In genomic region chr2:224613543-224614317, GRCh38 we compare ENCODE assay signal across 24 cellular contexts.
"Had no signal": no experiment of that assay in that cellular context is flagged by ENCODE, and none has a peak within 500 bp of the region (broad histone marks: within the 10 kb centered on the region; RNA-seq: fewer than 3 reads in every experiment).

No MANE protein-coding gene starts in this region.

- H3K36me3 ChIP-seq: adrenal gland, Peyer's patch, SJSA1 had no signal

- H3K4me1 ChIP-seq: adrenal gland, Peyer's patch, SJSA1 had no signal

- DNase-seq: activated CD4-positive, alpha-beta T cell treated with anti-CD3 and anti-CD28 coated beads for 36 hours; activated CD8-positive, alpha-beta memory T cell treated with anti-CD3 and anti-CD28 coated beads, Interleukin-2, amount 50 U/mL, for 48 hours; activated CD8-positive, alpha-beta T cell treated with anti-CD3 and anti-CD28 coated beads for 36 hours; activated naive CD4-positive, alpha-beta T cell treated with anti-CD3 and anti-CD28 coated beads, Interleukin-2, amount 50 U/mL, for 16 hours; activated naive CD8-positive, alpha-beta T cell treated with anti-CD3 and anti-CD28 coated beads, Interleukin-2, amount 10 ng/mL, durations not matched to agents 7 days and 5 days; activated T-cell treated with anti-CD3 and anti-CD28 coated beads, Interleukin-2, amount 50 U/mL, for 1 hour; adrenal gland; anterior cingulate cortex; cerebellar nuclear complex; KBM-7; NCI-H1092; NCI-H2171; NCI-H2227 treated with DMSO at 0.1 percent for 48 hours; NCI-H446 treated with DMSO at 0.1 percent for 48 hours; NCI-H524 treated with DMSO at 0.1 percent for 48 hours; NK-92 treated with Interleukin-12 subunit alpha and Interleukin-12 subunit beta, amount 100 ng/mL, for 24 hours; Peyer's patch; Right ventricle myocardium superior; T-cell; T-helper 2 cell; T1000 had no signal

- H3K4me3 ChIP-seq: adrenal gland, Peyer's patch, SJSA1 had no signal

- H3K9me3 ChIP-seq: adrenal gland, Peyer's patch, SJSA1 had no signal

- H3K27me3 ChIP-seq: adrenal gland, Peyer's patch, SJSA1 had no signal

- ATAC-seq: activated CD4-positive, alpha-beta T cell treated with anti-CD3 and anti-CD28 coated beads for 36 hours; activated CD8-positive, alpha-beta T cell treated with anti-CD3 and anti-CD28 coated beads for 36 hours; T-cell had no signal

- H3K27ac ChIP-seq: adrenal gland, Peyer's patch, RWPE1, SJSA1, VCaP had no signal
